7 cellular contexts compared by ENCODE assay signal in the genomic region with DNA sequence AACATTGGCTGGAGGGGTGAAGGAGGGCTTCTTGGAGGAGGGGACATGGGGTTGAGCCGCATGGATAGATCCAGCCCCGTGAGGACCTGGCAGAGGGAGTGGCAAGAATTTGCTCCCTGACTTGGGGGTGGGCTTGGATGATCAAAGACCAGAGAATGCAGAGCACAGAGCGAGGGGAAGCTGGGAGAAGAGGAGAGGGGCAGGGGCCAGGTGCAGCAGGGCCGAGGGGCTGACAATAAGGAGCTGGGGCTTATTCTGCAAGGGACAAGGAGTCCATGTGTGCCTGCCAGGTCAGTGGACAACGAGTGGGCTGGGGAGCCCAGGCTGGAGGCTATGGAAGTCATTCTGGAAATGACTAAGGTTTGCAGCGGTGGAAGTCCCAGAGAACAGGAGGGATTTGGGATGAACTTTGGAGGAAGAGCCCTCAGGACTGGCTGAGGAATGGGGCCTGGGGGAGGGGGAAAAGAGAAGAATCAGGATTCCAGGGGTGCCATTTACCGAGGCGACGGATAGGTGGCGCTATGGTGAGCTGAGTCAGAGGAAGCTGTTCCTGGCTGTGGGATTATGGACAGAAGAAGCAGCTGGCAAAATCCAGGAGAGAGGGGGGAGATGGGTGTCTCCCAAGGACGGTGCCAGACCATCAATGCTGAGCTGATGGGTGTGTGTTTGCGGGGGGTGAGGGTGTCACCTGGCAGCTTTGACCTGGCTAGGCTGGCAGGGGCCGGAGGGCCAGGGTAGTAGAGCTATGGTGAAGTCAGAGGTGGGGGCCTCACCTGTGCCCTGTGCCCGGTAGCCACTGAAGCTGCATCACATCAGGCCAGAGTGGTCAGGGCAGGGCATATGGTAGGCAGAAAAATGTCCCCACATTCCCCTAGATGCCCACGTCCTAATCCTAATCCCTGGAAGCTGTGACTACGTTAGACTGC. TPM values are rescaled to one million over a fixed set of nuclear protein-coding genes. Genes with fewer than 3 reads are reported as not detected.
DNase-seq lines count a peak whose midpoint lies in the region; ATAC-seq and TF ChIP-seq lines count a peak whose summit lies in the region.

No MANE protein-coding gene starts in this region.

- H3K27me3 ChIP-seq in RWPE2 (ENCODE audit: insufficient read depth, poor library complexity, severe bottlenecking), result no peaks in the 10 kb centered on the region

- H3K9me3 ChIP-seq in RWPE2 (ENCODE audit: severe bottlenecking), result no peaks in the 10 kb centered on the region

- H3K27ac ChIP-seq in RWPE2 (ENCODE audit: poor library complexity, severe bottlenecking), result no peak overlapping the region

- peak; percentile 51 for ATAC-seq in RWPE2 (ENCODE audit: low read depth)
- ATAC-seq in HG03196 (IDR thresholded peaks at IDR 0.05; ENCODE audit: unreplicated experiment), result no peak
- ATAC-seq in GM19324 (IDR thresholded peaks at IDR 0.05; ENCODE audit: low FRiP score, unreplicated experiment), result no peak

- DNase-seq in DMS114 treated with DMSO at 0.1 percent for 48 hours (lab: John Stamatoyannopoulos, UW; ENCODE audit: unreplicated experiment) (peak; percentile 47), HFF-Myc (ENCODE audit: extremely low read depth, low read depth) (peak; percentile 55), RWPE2 (ENCODE audit: low spot score) (no peak), endothelial cell (ENCODE audit: low spot score) (peak; percentile 85), myocyte (ENCODE audit: low read depth) (peak; percentile 73)

- peaks cover 3% of the 10 kb centered on the region for H3K36me3 Mint-ChIP-seq in endothelial cell (ENCODE audit: low read depth, unreplicated experiment)

- no peak overlapping the region for H3K4me3 Mint-ChIP-seq in endothelial cell (ENCODE audit: unreplicated experiment)

- no peaks in the 10 kb centered on the region for H3K9me3 Mint-ChIP-seq in endothelial cell (ENCODE audit: unreplicated experiment)

- H3K36me3 ChIP-seq in RWPE2 (ENCODE audit: low read depth), result peaks cover 15% of the 10 kb centered on the region

- no peak overlapping the region for H3K4me3 ChIP-seq in HFF-Myc (replicated peaks; ENCODE audit: low read depth, low read length)
- H3K4me3 ChIP-seq in RWPE2 (ENCODE audit: severe bottlenecking), result no peak overlapping the region

- no peak overlapping the region for H3K27ac Mint-ChIP-seq in endothelial cell (ENCODE audit: unreplicated experiment)

- peaks cover 3% of the 10 kb centered on the region for H3K4me1 ChIP-seq in RWPE2 (ENCODE audit: insufficient read depth, poor library complexity, severe bottlenecking)

- H3K4me1 Mint-ChIP-seq in endothelial cell (ENCODE audit: unreplicated experiment), result peaks cover 20% of the 10 kb centered on the region

- TF ChIP-seq CTCF in HFF-Myc (IDR thresholded peaks at IDR 0.05; ENCODE audit: low read depth, low read length, missing control alignments) (peak; percentile 90), RWPE2 (IDR thresholded peaks at IDR 0.05; ENCODE audit: poor library complexity, severe bottlenecking) (peak; percentile 96), endothelial cell (IDR thresholded peaks at IDR 0.05; ENCODE audit: unreplicated experiment) (peak; percentile 79)

- peaks cover 9% of the 10 kb centered on the region for H3K27me3 Mint-ChIP-seq in endothelial cell (ENCODE audit: unreplicated experiment)

RNA-seq across cellular contexts. Expression of a gene that starts 7.8 kb away (rescaled TPM):
- total RNA-seq in endothelial cell (ENCODE audit: unreplicated experiment), result 4.4 TPM
- 0.42 and 0.48 TPM in 2 replicates for total RNA-seq in myocyte
- polyA plus RNA-seq in myocyte (2012), result 3.7 TPM

RNA-seq across cellular contexts. Expression of a gene that starts 56.4 kb away (rescaled TPM):
- total RNA-seq in endothelial cell (ENCODE audit: unreplicated experiment), result 6.3 TPM
- 7.9 and 8.3 TPM in 2 replicates for total RNA-seq in myocyte
- 3.7 TPM for polyA plus RNA-seq in myocyte (2012)

RNA-seq across cellular contexts. Expression of a gene that starts 56.7 kb away (rescaled TPM):
- total RNA-seq in endothelial cell (ENCODE audit: unreplicated experiment) (40.0 TPM), myocyte (64.1 and 80.0 TPM in 2 replicates)
- 40.0 TPM for polyA plus RNA-seq in myocyte (2012)
